ENCODE assay signal across 1 cellular context in genomic region chr5:107381189-107381856, GRCh38.
TF ChIP-seq lines count a peak whose summit lies in the region.

No MANE protein-coding gene starts in this region.

TF ChIP-seq in A549, 52 proteins besides CTCF, POLR2A, EP300 and RAD21 (continued from another document):
- TF ChIP-seq MAX (IDR thresholded peaks at IDR 0.05) = peak; percentile 88
- 0 out of 2 replicates have a peak, but pooled peaks have one; percentile 13 for TF ChIP-seq ZSCAN20 (CRISPR knock-in tag; IDR thresholded peaks at IDR 0.05)
- peak; percentile 77; the same call in 1 of the 3 replicates for TF ChIP-seq BCL3 (IDR thresholded peaks at IDR 0.05)
- TF ChIP-seq RNF2 (IDR thresholded peaks at IDR 0.05; ENCODE audit: borderline replicate concordance, low read depth) = no peak
- TF ChIP-seq NR3C1 (IDR thresholded peaks at IDR 0.05) = no peak
- TF ChIP-seq MAZ (IDR thresholded peaks at IDR 0.05; ENCODE audit: borderline replicate concordance, low read depth, low read length) = no peak
- TF ChIP-seq GATA3 (IDR thresholded peaks at IDR 0.05; ENCODE audit: borderline replicate concordance) = peak; percentile 95
- TF ChIP-seq FOSL2 (IDR thresholded peaks at IDR 0.05) = peak; percentile 97
- TF ChIP-seq FOSL2 (CRISPR knock-in tag; IDR thresholded peaks at IDR 0.05) = peak; percentile 98
- no peak for TF ChIP-seq FOXS1 (CRISPR knock-in tag; IDR thresholded peaks at IDR 0.05)
- TF ChIP-seq JUN (IDR thresholded peaks at IDR 0.05) = peak; percentile 84 to 92
- TF ChIP-seq TFCP2L1 (CRISPR knock-in tag; IDR thresholded peaks at IDR 0.05) = no peak
- TF ChIP-seq KDM5A (IDR thresholded peaks at IDR 0.05) = no peak
- TF ChIP-seq POLR2AphosphoS2 (conservative IDR thresholded peaks at IDR 0.05; ENCODE audit: low read length) = no peak
- TF ChIP-seq JUNB (IDR thresholded peaks at IDR 0.05) = peak; percentile 96
